Comparison of ENCODE assay signal across 16 cellular contexts in the genomic region with DNA sequence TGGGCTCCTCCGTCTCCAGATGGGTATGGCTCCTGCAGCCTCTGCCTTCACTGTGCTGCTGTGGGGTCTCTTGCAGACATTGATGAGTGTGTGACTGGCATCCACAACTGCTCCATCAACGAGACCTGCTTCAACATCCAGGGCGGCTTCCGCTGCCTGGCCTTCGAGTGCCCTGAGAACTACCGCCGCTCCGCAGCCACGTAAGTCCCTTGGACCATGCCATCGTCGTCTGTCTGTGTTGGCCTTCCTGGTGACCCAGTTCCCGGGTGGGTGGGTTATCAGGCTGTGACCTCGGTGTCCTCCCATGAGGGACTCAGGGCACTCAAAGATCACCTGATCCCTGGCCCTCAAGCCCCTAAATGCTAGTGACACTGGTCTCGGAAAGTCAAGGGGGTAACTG. TPM values are rescaled to one million over a fixed set of nuclear protein-coding genes. Genes with fewer than 3 reads are reported as not detected.
DNase-seq lines count a peak whose midpoint lies in the region; ATAC-seq, FAIRE-seq and TF ChIP-seq lines count a peak whose summit lies in the region.
"Had no signal": no experiment of that assay in that cellular context is flagged by ENCODE, and none has a peak within 500 bp of the region (broad histone marks: within the 10 kb centered on the region; RNA-seq: fewer than 3 reads in every experiment).

No MANE protein-coding gene starts in this region.

- intact Hi-C loops in left ventricle myocardium inferior (cut with micrococcal nuclease), result loop anchor here (5.0 to 10.0 kb wide), 2 partner anchors 108 to 266 kb away; a partner anchor contains a TSS
- intact Hi-C loops in Right ventricle myocardium superior (cut with DNase I), result loop anchor here (5.0 kb wide), 1 partner anchor 283 kb away; no protein-coding TSS in a partner anchor
- intact Hi-C loops in kidney (cut with DNase I), result loop anchor here (10.0 kb wide), 2 partner anchors 106 to 276 kb away; no protein-coding TSS in a partner anchor

- H3K9ac ChIP-seq in kidney (ENCODE audit: low read length in 2 of 2) (no peak overlapping the region), smooth muscle cell (ENCODE audit: low read depth) (no peak overlapping the region)

- H3K27ac ChIP-seq in left ventricle myocardium inferior (replicated peaks), result peak overlapping the region; percentile 81
- H3K27ac ChIP-seq in kidney (ENCODE audit: low read depth in 2 of 2, low read length in 2 of 2), result no peak overlapping the region
- no peak overlapping the region for H3K27ac ChIP-seq in smooth muscle cell (ENCODE audit: low read depth)

- WGBS in smooth muscle cell (ENCODE audit: low lambda C conversion rate), result 96% methylated on average over 14 of the region's 14 CpGs

- TF ChIP-seq CTCF in left ventricle myocardium inferior (IDR thresholded peaks at IDR 0.05; ENCODE audit: borderline replicate concordance) (no peak), kidney (IDR thresholded peaks at IDR 0.05; ENCODE audit: borderline replicate concordance, extremely low read depth, insufficient read depth) (no peak), smooth muscle cell (IDR thresholded peaks at IDR 0.05; ENCODE audit: borderline replicate concordance, insufficient read depth, poor library complexity, severe bottlenecking) (no peak)

- H3K4me1 ChIP-seq in left ventricle myocardium inferior (peaks cover 48% of the 10 kb centered on the region), kidney (ENCODE audit: control insufficient read depth in 1 of 2, insufficient read depth in 1 of 2, low read depth in 1 of 2, low read length in 2 of 2) (peaks cover 0 to 9% of the 10 kb centered on the region in 2 donors), smooth muscle cell (ENCODE audit: low read depth) (peaks cover 12% of the 10 kb centered on the region)

- no peaks in the 10 kb centered on the region for H3K9me3 ChIP-seq in left ventricle myocardium inferior (replicated peaks)
- H3K9me3 ChIP-seq in kidney (ENCODE audit: control insufficient read depth in 1 of 2, low read length in 2 of 2), result no peaks in the 10 kb centered on the region
- no peaks in the 10 kb centered on the region for H3K9me3 ChIP-seq in smooth muscle cell (replicated peaks; ENCODE audit: low read depth)

- ATAC-seq in Right ventricle myocardium superior (ENCODE audit: poor library complexity) (no peak), HG03095 (IDR thresholded peaks at IDR 0.05; ENCODE audit: unreplicated experiment) (no peak), HG02981 (IDR thresholded peaks at IDR 0.05; ENCODE audit: unreplicated experiment) (no peak)
- ATAC-seq: activated CD4-positive, alpha-beta T cell treated with anti-CD3 and anti-CD28 coated beads for 36 hours had no signal

- no peaks in the 10 kb centered on the region for H3K79me2 ChIP-seq in smooth muscle cell (ENCODE audit: low read depth)

- H2AFZ ChIP-seq in smooth muscle cell (ENCODE audit: low read depth), result no peak overlapping the region

- peaks cover 8% of the 10 kb centered on the region for H4K20me1 ChIP-seq in smooth muscle cell (ENCODE audit: low read depth)

- H3F3A ChIP-seq in smooth muscle cell (ENCODE audit: low read depth), result peaks cover 33% of the 10 kb centered on the region

- peaks cover 21% of the 10 kb centered on the region for H3K27me3 ChIP-seq in left ventricle myocardium inferior (ENCODE audit: low read depth)
- H3K27me3 ChIP-seq in smooth muscle cell (ENCODE audit: low read depth), result no peaks in the 10 kb centered on the region

- FAIRE-seq in kidney (lab: Jason Lieb, UNC), result no peak
- FAIRE-seq: bronchial epithelial cell, H1 had no signal

- H3K4me3 ChIP-seq in left ventricle myocardium inferior, result no peak overlapping the region
- no peak overlapping the region for H3K4me3 ChIP-seq in kidney (ENCODE audit: low read length in 2 of 2)
- no peak overlapping the region for H3K4me3 ChIP-seq in smooth muscle cell

- DNase-seq in left ventricle myocardium inferior (no peak), Right ventricle myocardium superior (no peak), kidney (peak; percentile 60), smooth muscle cell (lab: John Stamatoyannopoulos, UW; ENCODE audit: unreplicated experiment) (no peak), mucosa of gallbladder (ENCODE audit: low spot score) (no peak)
- no peak for DNase-seq in stimulated activated CD4-positive, alpha-beta T cell treated with anti-CD3 and anti-CD28 coated beads, Interleukin-2, amount 100 ng/mL, for 24 hours
- DNase-seq: activated CD4-positive, alpha-beta T cell treated with anti-CD3 and anti-CD28 coated beads for 36 hours; Calu3; NCI-H1105; NCI-H2081 treated with DMSO at 0.1 percent for 48 hours; NCI-H510A treated with DMSO at 0.1 percent for 48 hours had no signal

- H3K36me3 ChIP-seq in left ventricle myocardium inferior (peaks cover 10% of the 10 kb centered on the region), kidney (ENCODE audit: control insufficient read depth in 1 of 2, insufficient read depth in 2 of 2, low read length in 2 of 2) (no peaks in the 10 kb centered on the region), smooth muscle cell (ENCODE audit: low read depth) (no peaks in the 10 kb centered on the region)

- H3K4me2 ChIP-seq in smooth muscle cell, result peak overlapping the region; percentile 8

RNA-seq across cellular contexts. Expression of a gene that starts 47.7 kb away (rescaled TPM):
- 82.8 TPM for total RNA-seq in left ventricle myocardium inferior
- 89.5 TPM for total RNA-seq in Right ventricle myocardium superior
- total RNA-seq in kidney, result 105 TPM
- polyA plus RNA-seq in kidney (ENCODE audit: insufficient read depth, low read depth, low replicate concordance), result 23.3 TPM
- 86.4 and 90.9 TPM in 2 replicates for total RNA-seq in smooth muscle cell
- polyA plus RNA-seq in smooth muscle cell, result 288 and 296 TPM in 2 replicates
- total RNA-seq in mucosa of gallbladder, result 427 TPM
- total RNA-seq: activated CD4-positive, alpha-beta T cell treated with anti-CD3 and anti-CD28 coated beads for 36 hours; activated T-helper 2 cell treated with anti-CD3 and anti-CD28 coated beads, Interferon-gamma antibody, Interleukin-2, Interleukin-4, amounts not matched to agents 10 μg/mL and 5 μg/mL and 100 μg/mL, durations not matched to agents 14 hours and 24 hours and 36 hours had no signal
